Comparison of ENCODE assay signal across 23 cellular contexts in the genomic region with DNA sequence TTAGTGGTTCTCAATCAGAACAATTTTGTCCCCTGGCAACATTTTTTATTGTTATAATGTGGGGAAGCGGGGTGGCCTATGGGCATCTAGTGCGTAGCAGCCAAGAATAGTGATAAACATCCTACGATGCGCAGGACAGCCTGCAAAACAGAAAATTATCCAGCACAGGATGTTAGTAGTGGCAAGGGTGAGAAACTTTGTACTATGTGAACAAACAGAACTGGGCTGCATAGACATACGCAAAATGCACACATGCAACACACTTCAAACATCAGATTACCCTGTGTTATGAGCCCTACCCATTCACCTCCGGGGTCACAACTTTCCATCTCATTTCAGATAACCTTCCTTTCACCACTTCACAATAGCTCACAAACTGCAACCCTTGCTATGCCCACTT.
"Had no signal": no experiment of that assay in that cellular context is flagged by ENCODE, and none has a peak within 500 bp of the region (broad histone marks: within the 10 kb centered on the region; RNA-seq: fewer than 3 reads in every experiment).

No MANE protein-coding gene starts in this region.

- H3K27ac Mint-ChIP-seq: activated B cell treated with CpG ODN at 0.5 μM for 24 hours; activated CD4-positive, alpha-beta memory T cell treated with anti-CD3 and anti-CD28 coated beads for 36 hours; activated CD8-positive, alpha-beta memory T cell treated with anti-CD3 and anti-CD28 coated beads, Interleukin-2, amount 10 ng/mL, durations not matched to agents 7 days and 5 days; stimulated activated naive CD8-positive, alpha-beta T cell treated with anti-CD3 and anti-CD28 coated beads, Interleukin-15, Interleukin-2, amounts not matched to agents 100 ng/mL and 50 ng/mL, for 24 hours; T-helper 17 cell had no signal

- DNase-seq: activated B cell treated with CpG ODN at 0.5 μM for 24 hours; activated CD4-positive, alpha-beta memory T cell treated with anti-CD3 and anti-CD28 coated beads for 36 hours; activated CD4-positive, alpha-beta T cell treated with anti-CD3 and anti-CD28 coated beads for 48 hours; activated CD8-positive, alpha-beta memory T cell treated with anti-CD3 and anti-CD28 coated beads, Interleukin-2, amount 10 ng/mL, durations not matched to agents 7 days and 5 days; activated naive CD4-positive, alpha-beta T cell; central memory CD4-positive, alpha-beta T cell; glutamatergic neuron; kidney glomerular epithelial cell; left lung; naive B cell; nucleus accumbens; right cardiac atrium; stimulated activated CD4-positive, alpha-beta T cell treated with anti-CD3 and anti-CD28 coated beads, Interleukin-12 subunit alpha, Interleukin-12 subunit beta, amount 100 ng/mL, for 4 hours; stimulated activated CD4-positive, alpha-beta T cell treated with anti-CD3 and anti-CD28 coated beads, Interleukin-4, amount 100 ng/mL, for 4 hours; substantia nigra; T-helper 17 cell; thyroid gland had no signal

- H3K9me3 ChIP-seq: esophagus muscularis mucosa, thyroid gland had no signal

- H3K36me3 Mint-ChIP-seq: naive B cell had no signal

- H3K27me3 Mint-ChIP-seq: activated B cell treated with CpG ODN at 0.5 μM for 24 hours; activated CD4-positive, alpha-beta memory T cell treated with anti-CD3 and anti-CD28 coated beads for 36 hours; activated CD8-positive, alpha-beta memory T cell treated with anti-CD3 and anti-CD28 coated beads, Interleukin-2, amount 10 ng/mL, durations not matched to agents 7 days and 5 days; naive B cell; stimulated activated naive CD8-positive, alpha-beta T cell treated with anti-CD3 and anti-CD28 coated beads, Interleukin-15, Interleukin-2, amounts not matched to agents 100 ng/mL and 50 ng/mL, for 24 hours; T-helper 17 cell had no signal

- H3K27me3 ChIP-seq: esophagus muscularis mucosa, hepatocyte, left lung, thyroid gland had no signal

- ATAC-seq: activated CD8-positive, alpha-beta memory T cell treated with anti-CD3 and anti-CD28 coated beads, Interleukin-2, amount 10 ng/mL, durations not matched to agents 7 days and 5 days; left lung; right cardiac atrium; T-helper 17 cell had no signal

- H3K27ac ChIP-seq: coronary artery, esophagus muscularis mucosa, hepatocyte, left lung, parathyroid adenoma, thyroid gland had no signal

- H3K4me3 ChIP-seq: coronary artery, esophagus muscularis mucosa, hepatocyte, left lung, lung, thyroid gland had no signal

- H3K36me3 ChIP-seq: left lung, thyroid gland had no signal

- H3K4me3 Mint-ChIP-seq: activated B cell treated with CpG ODN at 0.5 μM for 24 hours; activated CD4-positive, alpha-beta memory T cell treated with anti-CD3 and anti-CD28 coated beads for 36 hours; activated CD8-positive, alpha-beta memory T cell treated with anti-CD3 and anti-CD28 coated beads, Interleukin-2, amount 10 ng/mL, durations not matched to agents 7 days and 5 days; stimulated activated naive CD8-positive, alpha-beta T cell treated with anti-CD3 and anti-CD28 coated beads, Interleukin-15, Interleukin-2, amounts not matched to agents 100 ng/mL and 50 ng/mL, for 24 hours; T-helper 17 cell had no signal
